In genomic region chr1:161885013-161885412, GRCh38 we compare ENCODE assay signal across 10 cellular contexts.
DNase-seq lines count a peak whose midpoint lies in the region; ATAC-seq and TF ChIP-seq lines count a peak whose summit lies in the region.
"Had no signal": no experiment of that assay in that cellular context is flagged by ENCODE, and none has a peak within 500 bp of the region (broad histone marks: within the 10 kb centered on the region; RNA-seq: fewer than 3 reads in every experiment).

No MANE protein-coding gene starts in this region.

- peaks cover 31% of the 10 kb centered on the region for H3K36me3 Mint-ChIP-seq in T-cell

- DNase-seq in NCI-H2107 (lab: John Stamatoyannopoulos, UW), result peak; percentile 4
- no peak for DNase-seq in NCI-H2107 treated with DMSO at 0.1 percent for 48 hours (lab: John Stamatoyannopoulos, UW; ENCODE audit: unreplicated experiment)
- DNase-seq in RWPE2 (ENCODE audit: low spot score), result no peak
- peak; percentile 16 to 32 for DNase-seq in foreskin keratinocyte
- DNase-seq in transverse colon, result no peak
- DNase-seq in T-cell, result no peak
- no peak for DNase-seq in posterior vena cava (ENCODE audit: low spot score)

- TF ChIP-seq CTCF in RWPE2 (IDR thresholded peaks at IDR 0.05; ENCODE audit: poor library complexity, severe bottlenecking), result no peak
- TF ChIP-seq CTCF in foreskin keratinocyte (conservative IDR thresholded peaks at IDR 0.05), result no peak
- no peak for TF ChIP-seq CTCF in transverse colon (IDR thresholded peaks at IDR 0.05)

- H3K4me1 Mint-ChIP-seq in T-cell, result peaks cover 0 to 11% (median 5%) of the 10 kb centered on the region in 3 donors
- H3K4me1 Mint-ChIP-seq: B cell had no signal

- no peak overlapping the region for H3K4me3 ChIP-seq in RWPE2 (ENCODE audit: severe bottlenecking)
- H3K4me3 ChIP-seq in transverse colon, result no peak overlapping the region

- H3K4me1 ChIP-seq in RWPE2 (ENCODE audit: insufficient read depth, poor library complexity, severe bottlenecking) (peaks cover 13% of the 10 kb centered on the region), foreskin keratinocyte (peaks cover 6% of the 10 kb centered on the region), transverse colon (peaks cover 0 to 11% (median 5%) of the 10 kb centered on the region in 4 donors)

- H3K36me3 ChIP-seq in RWPE2 (ENCODE audit: low read depth) (no peaks in the 10 kb centered on the region), transverse colon (peaks cover 0 to 2% (median 0%) of the 10 kb centered on the region in 4 donors)

- no peaks in the 10 kb centered on the region for H3K27me3 Mint-ChIP-seq in T-cell
- H3K27me3 Mint-ChIP-seq: B cell had no signal

- peak overlapping the region; percentile 15 for H3K27ac ChIP-seq in RWPE2 (ENCODE audit: poor library complexity, severe bottlenecking)
- no peak overlapping the region for H3K27ac ChIP-seq in foreskin keratinocyte
- H3K27ac ChIP-seq in transverse colon, result peak overlapping the region in 3 of 4 donors; percentile 4 to 40 (median 9)

- no peak overlapping the region for H3K27ac Mint-ChIP-seq in T-cell
- H3K27ac Mint-ChIP-seq: B cell; T-helper 1 cell treated with Interleukin-12 subunit alpha and Interleukin-12 subunit beta and Interleukin-4 antibody, amounts not matched to agents 30 μg/mL and 1 μg/mL, for 36 hours had no signal

- TF ChIP-seq EP300 in transverse colon (IDR thresholded peaks at IDR 0.05; ENCODE audit: low read depth), result no peak

- WGBS in transverse colon (ENCODE audit: low coverage in 1 of 2), 2 donors, result 89 to 94% methylated on average over 1 of the region's 1 CpG

- H3K9me3 ChIP-seq in RWPE2 (ENCODE audit: severe bottlenecking), result peaks cover 2% of the 10 kb centered on the region
- no peaks in the 10 kb centered on the region for H3K9me3 ChIP-seq in transverse colon

- TF ChIP-seq POLR2A in transverse colon (IDR thresholded peaks at IDR 0.05), result no peak

- ATAC-seq in RWPE2 (ENCODE audit: low read depth) (peak; percentile 98), foreskin keratinocyte (peak; percentile 75), T-cell (replicated peaks in 1 of 4) (no peak)
- ATAC-seq in activated CD4-positive, CD25-positive, alpha-beta regulatory T cell treated with anti-CD3 and anti-CD28 coated beads, Interleukin-2, amount 50 U/mL, for 24 hours, result no peak

- H3K4me3 Mint-ChIP-seq in T-cell, result no peak overlapping the region
- H3K4me3 Mint-ChIP-seq: B cell; T-helper 1 cell treated with Interleukin-12 subunit alpha and Interleukin-12 subunit beta and Interleukin-4 antibody, amounts not matched to agents 30 μg/mL and 1 μg/mL, for 36 hours had no signal

- H3K27me3 ChIP-seq in RWPE2 (ENCODE audit: insufficient read depth, poor library complexity, severe bottlenecking) (no peaks in the 10 kb centered on the region), foreskin keratinocyte (no peaks in the 10 kb centered on the region), transverse colon (no peaks in the 10 kb centered on the region)

- CTCF ChIA-PET in T-cell (lab: Charles Lee), result interaction anchor here in 1 of 2 donors (0.9 kb wide), 1 partner anchor 152 kb away, joined by 3 read pairs; no protein-coding TSS in a partner anchor

- intact Hi-C loops in transverse colon (cut with DNase I; ENCODE audit: low total_unique reads), result loop anchor here (10.0 kb wide), 1 partner anchor 140 kb away; the partner anchor contains the start of gene OLFML2B
- intact Hi-C loops in posterior vena cava (cut with DNase I), result no loop called here

- POLR2A ChIA-PET in T-cell (lab: Charles Lee), result interaction anchor here (0.6 kb wide), 3 partner anchors 15 to 510 kb away, joined by 3 to 6 read pairs (median 3); no protein-coding TSS in a partner anchor

- H3K9me3 Mint-ChIP-seq in T-cell, result no peaks in the 10 kb centered on the region
- H3K9me3 Mint-ChIP-seq: T-helper 1 cell treated with Interleukin-12 subunit alpha and Interleukin-12 subunit beta and Interleukin-4 antibody, amounts not matched to agents 30 μg/mL and 1 μg/mL, for 36 hours had no signal

- in situ Hi-C loops in transverse colon (cut with MboI; ENCODE audit: low pct_ligation_motif_present in 1 of 4, low pct_unique_long_range_greater_than_20kb in 1 of 4, low sequenced_read_pairs in 3 of 4), result no loop called here

Comparison
In these comparisons a context has a peak if more than half of its experiments do, and no peak if none do; other contexts are left out.
1. DNase-seq: peak in NCI-H2107 (single experiment) and foreskin keratinocyte (2 of 2); none in NCI-H2107 treated with DMSO at 0.1 percent for 48 hours (single experiment), RWPE2 (single experiment), transverse colon (single experiment), T-cell (0 of 34) and posterior vena cava (single experiment).
2. ATAC-seq: peak in RWPE2 (single experiment) and foreskin keratinocyte (single experiment); none in T-cell (0 of 4) and activated CD4-positive, CD25-positive, alpha-beta regulatory T cell treated with anti-CD3 and anti-CD28 coated beads, Interleukin-2, amount 50 U/mL, for 24 hours (0 of 2).